8 cellular contexts compared by ENCODE assay signal in the genomic region with DNA sequence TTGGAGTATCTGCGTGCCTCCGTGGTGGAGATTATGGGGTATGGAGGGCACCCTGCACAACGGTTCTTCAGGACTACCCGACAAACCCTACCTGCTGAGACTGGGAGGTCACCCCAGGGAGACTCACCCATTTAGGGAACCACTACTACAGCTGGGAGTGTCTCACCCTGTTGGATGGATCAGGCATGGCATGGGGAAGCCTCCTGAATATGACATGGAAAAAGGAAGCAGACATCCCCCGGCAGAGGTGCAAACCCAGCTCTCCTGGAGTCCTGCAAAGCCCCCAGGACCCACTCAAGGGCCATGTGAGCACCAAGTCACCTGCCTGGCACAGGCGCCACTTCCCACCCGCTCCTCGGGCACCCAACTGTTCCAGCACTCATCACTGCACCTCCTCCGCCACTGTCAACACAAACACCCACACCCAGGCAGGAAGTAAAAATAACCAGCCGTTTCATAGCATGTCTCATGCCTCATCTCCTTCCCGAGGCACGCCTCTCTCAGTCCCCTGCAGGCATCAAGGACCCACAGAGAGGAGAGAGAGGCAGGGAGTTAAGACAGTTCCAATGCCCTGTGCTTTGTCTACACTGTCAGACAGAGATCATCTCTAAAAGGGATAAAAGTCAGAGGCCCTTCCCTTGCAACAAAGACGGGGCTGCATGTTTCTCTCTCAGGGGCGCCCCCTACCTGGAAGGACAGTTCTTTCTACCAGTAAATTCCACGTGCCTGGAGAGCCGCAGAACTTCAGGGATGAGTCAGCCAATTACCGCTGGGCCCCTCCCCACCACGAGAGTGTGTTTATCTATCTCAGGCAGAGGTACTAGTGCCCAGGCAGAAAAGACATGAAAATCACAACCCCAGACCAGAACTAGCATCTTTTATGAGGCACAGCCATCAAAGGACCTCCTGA.
DNase-seq lines count a peak whose midpoint lies in the region; ATAC-seq and TF ChIP-seq lines count a peak whose summit lies in the region.

No MANE protein-coding gene starts in this region.

- ATAC-seq in GM19351 (IDR thresholded peaks at IDR 0.05; ENCODE audit: unreplicated experiment) (peak; percentile 38), natural killer cell (peak; percentile 55 to 75 (median 67))
- peak; percentile 90 for ATAC-seq in activated naive CD8-positive, alpha-beta T cell treated with anti-CD3 and anti-CD28 coated beads, Interleukin-2, amount 50 U/mL, for 24 hours

- WGBS in tibial nerve, 2 donors, result 63 to 70% methylated on average over 18 of the region's 18 CpGs

- peak overlapping the region; percentile 16 for H3K4me3 Mint-ChIP-seq in activated naive CD8-positive, alpha-beta T cell treated with anti-CD3 and anti-CD28 coated beads, Interleukin-2, amount 50 U/mL, for 24 hours
- peak overlapping the region; percentile 0 for H3K4me3 Mint-ChIP-seq in natural killer cell

- peaks cover 27% of the 10 kb centered on the region for H3K4me1 Mint-ChIP-seq in activated naive CD8-positive, alpha-beta T cell treated with anti-CD3 and anti-CD28 coated beads, Interleukin-2, amount 50 U/mL, for 24 hours
- H3K4me1 Mint-ChIP-seq in natural killer cell, result peaks cover 9 to 23% of the 10 kb centered on the region in 2 donors

- H3K27me3 Mint-ChIP-seq in activated naive CD8-positive, alpha-beta T cell treated with anti-CD3 and anti-CD28 coated beads, Interleukin-2, amount 50 U/mL, for 24 hours, result peaks cover 2% of the 10 kb centered on the region
- no peaks in the 10 kb centered on the region for H3K27me3 Mint-ChIP-seq in natural killer cell (ENCODE audit: low read depth in 2 of 2)

- H3K27me3 ChIP-seq in tibial nerve, result no peaks in the 10 kb centered on the region

- H3K4me3 ChIP-seq in tibial nerve, result no peak overlapping the region

- intact Hi-C loops in natural killer cell (cut with micrococcal nuclease), result no loop called here

- no peaks in the 10 kb centered on the region for H3K36me3 Mint-ChIP-seq in activated naive CD8-positive, alpha-beta T cell treated with anti-CD3 and anti-CD28 coated beads, Interleukin-2, amount 50 U/mL, for 24 hours (ENCODE audit: low read depth)
- H3K36me3 Mint-ChIP-seq in natural killer cell, result no peaks in the 10 kb centered on the region

- no peak for TF ChIP-seq POLR2A in tibial nerve (IDR thresholded peaks at IDR 0.05)

- H3K27ac ChIP-seq in tibial nerve, result no peak overlapping the region

- TF ChIP-seq CTCF in natural killer cell (IDR thresholded peaks at IDR 0.05) (peak; percentile 20), tibial nerve (IDR thresholded peaks at IDR 0.05) (no peak)

- TF ChIP-seq EP300 in tibial nerve (IDR thresholded peaks at IDR 0.05), result no peak

- no peaks in the 10 kb centered on the region for H3K4me1 ChIP-seq in tibial nerve

- H3K9me3 ChIP-seq in tibial nerve, result no peaks in the 10 kb centered on the region

- peak; percentile 54 for DNase-seq in Ammon's horn (ENCODE audit: low spot score)
- DNase-seq in HT1080 (ENCODE audit: low read depth), result peak; percentile 49
- peak; percentile 29 to 94 (median 49) for DNase-seq in T-helper 2 cell
- peak; percentile 82 for DNase-seq in activated naive CD8-positive, alpha-beta T cell treated with anti-CD3 and anti-CD28 coated beads, Interleukin-2, amount 50 U/mL, for 24 hours
- DNase-seq in natural killer cell, result peak; percentile 22
- DNase-seq in dermis blood vessel endothelial cell, result no peak
- DNase-seq in tibial nerve (ENCODE audit: low spot score in 2 of 2), result no peak

- peak overlapping the region; percentile 48 for H3K27ac Mint-ChIP-seq in activated naive CD8-positive, alpha-beta T cell treated with anti-CD3 and anti-CD28 coated beads, Interleukin-2, amount 50 U/mL, for 24 hours
- peak overlapping the region; percentile 7 to 27 for H3K27ac Mint-ChIP-seq in natural killer cell

- no peaks in the 10 kb centered on the region for H3K9me3 Mint-ChIP-seq in activated naive CD8-positive, alpha-beta T cell treated with anti-CD3 and anti-CD28 coated beads, Interleukin-2, amount 50 U/mL, for 24 hours
- H3K9me3 Mint-ChIP-seq in natural killer cell, result no peaks in the 10 kb centered on the region

- no peaks in the 10 kb centered on the region for H3K36me3 ChIP-seq in tibial nerve

Comparison
In these comparisons a context has a peak if more than half of its experiments do, and no peak if none do; other contexts are left out.
1. DNase-seq: peak in Ammon's horn (single experiment), HT1080 (single experiment), T-helper 2 cell (5 of 5), activated naive CD8-positive, alpha-beta T cell treated with anti-CD3 and anti-CD28 coated beads, Interleukin-2, amount 50 U/mL, for 24 hours (single experiment) and natural killer cell (single experiment); none in dermis blood vessel endothelial cell (single experiment) and tibial nerve (0 of 2).
2. ATAC-seq: peak in every context shown above with its lines; median percentile 90 in activated naive CD8-positive, alpha-beta T cell treated with anti-CD3 and anti-CD28 coated beads, Interleukin-2, amount 50 U/mL, for 24 hours; 67 in natural killer cell; 38 in GM19351.